Comparison of ENCODE assay signal across 10 cellular contexts in the genomic region with DNA sequence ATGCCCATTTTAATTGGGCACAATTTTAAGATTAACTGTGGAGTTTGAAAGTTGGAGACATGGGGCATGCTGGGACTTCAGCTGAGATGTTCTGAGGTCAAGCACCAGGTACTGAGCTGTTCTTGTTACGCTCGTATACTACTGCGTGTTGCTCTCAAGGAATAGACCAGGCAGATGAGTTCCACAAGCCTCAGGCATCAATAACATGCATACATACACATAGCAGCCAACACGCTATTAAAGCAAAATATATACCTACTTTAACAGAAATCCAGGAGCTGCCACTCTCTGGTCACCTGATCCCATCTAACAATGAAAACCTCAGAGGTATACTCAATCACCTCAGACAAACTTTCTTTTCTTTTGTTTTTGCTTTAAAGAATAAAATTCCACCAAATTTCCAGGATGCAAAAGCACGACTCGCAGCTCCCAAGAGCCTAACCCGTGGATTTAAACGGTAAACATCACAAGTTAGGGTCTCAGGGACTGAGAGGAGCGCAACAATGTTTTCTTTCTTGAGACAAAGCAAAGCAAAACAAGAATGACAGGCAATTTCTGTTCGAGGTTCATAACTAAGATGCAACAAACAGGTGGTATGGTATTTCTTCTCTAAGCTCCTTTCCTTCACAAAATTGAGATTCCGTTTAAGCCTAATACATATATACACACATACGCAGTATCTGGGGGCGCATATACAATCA. TPM values are rescaled to one million over a fixed set of nuclear protein-coding genes. Genes with fewer than 3 reads are reported as not detected.
DNase-seq lines count a peak whose midpoint lies in the region; ATAC-seq and TF ChIP-seq lines count a peak whose summit lies in the region.
"Had no signal": no experiment of that assay in that cellular context is flagged by ENCODE, and none has a peak within 500 bp of the region (broad histone marks: within the 10 kb centered on the region; RNA-seq: fewer than 3 reads in every experiment).

No MANE protein-coding gene starts in this region.

- H3K9me3 ChIP-seq in esophagus squamous epithelium = no peaks in the 10 kb centered on the region
- H3K9me3 ChIP-seq in neural cell (ENCODE audit: low read length) = no peaks in the 10 kb centered on the region
- H3K9me3 ChIP-seq: A549 had no signal

- TF ChIP-seq EP300 in neural cell (conservative IDR thresholded peaks at IDR 0.05; ENCODE audit: poor library complexity, severe bottlenecking) = no peak

- no peak overlapping the region for H3K56ac ChIP-seq in mesendoderm (ENCODE audit: low read length)

- H2BK120ac ChIP-seq in mesendoderm (ENCODE audit: low read depth, low read length) = no peak overlapping the region

- peak overlapping the region; percentile 70 to 87 (median 84) for H3K27ac ChIP-seq in esophagus squamous epithelium
- peak overlapping the region; percentile 99 for H3K27ac ChIP-seq in neural cell (ENCODE audit: low read length)
- H3K27ac ChIP-seq in mesendoderm (ENCODE audit: low read depth, low read length) = no peak overlapping the region
- H3K27ac ChIP-seq: A549 had no signal

- H4K8ac ChIP-seq in mesendoderm (ENCODE audit: low read depth, low read length) = no peak overlapping the region

- no peak for TF ChIP-seq POLR2A in esophagus squamous epithelium (IDR thresholded peaks at IDR 0.05)

- TF ChIP-seq RAD21 in neural cell (conservative IDR thresholded peaks at IDR 0.05) = peak; percentile 47

- no peaks in the 10 kb centered on the region for H3K79me1 ChIP-seq in mesendoderm (ENCODE audit: low read length)

- no peak overlapping the region for H4K5ac ChIP-seq in mesendoderm (ENCODE audit: low read length)

- 32 to 43% methylated on average over 13 of the region's 13 CpGs for WGBS in esophagus squamous epithelium, 2 donors
- WGBS in mesendoderm (ENCODE audit: extremely low coverage, insufficient coverage, low lambda C conversion rate) = no CpG with 5 or more reads among the region's 13 CpGs

- H3K18ac ChIP-seq in mesendoderm (ENCODE audit: low read length) = no peak overlapping the region

- H4K20me1 ChIP-seq in neural cell (ENCODE audit: insufficient read depth) = no peaks in the 10 kb centered on the region

- TF ChIP-seq CTCF in esophagus squamous epithelium (IDR thresholded peaks at IDR 0.05) = no peak
- no peak for TF ChIP-seq CTCF in neural cell (IDR thresholded peaks at IDR 0.05; ENCODE audit: poor library complexity, severe bottlenecking)

- H3K23ac ChIP-seq in mesendoderm (ENCODE audit: low read length) = no peak overlapping the region

- no peaks in the 10 kb centered on the region for H3K9me2 ChIP-seq in neural cell (ENCODE audit: insufficient read depth, low read length)

- H3K4me1 ChIP-seq in esophagus squamous epithelium (peaks cover 2 to 40% (median 4%) of the 10 kb centered on the region in 3 donors), mesendoderm (ENCODE audit: control insufficient read depth, low read depth, low read length) (no peaks in the 10 kb centered on the region)

- H2BK15ac ChIP-seq in mesendoderm (replicated peaks; ENCODE audit: low read depth) = no peak overlapping the region

- H3K9ac ChIP-seq in neural cell (ENCODE audit: low read length) (peak overlapping the region; percentile 93), mesendoderm (ENCODE audit: low read length) (no peak overlapping the region)

- H3K27me3 ChIP-seq in esophagus squamous epithelium (peaks cover 0 to 46% (median 0%) of the 10 kb centered on the region in 4 donors), neural cell (ENCODE audit: insufficient read depth, low read depth, low read length) (no peaks in the 10 kb centered on the region), mesendoderm (ENCODE audit: insufficient read depth, low read length, poor library complexity) (peaks cover 6% of the 10 kb centered on the region)

- DNase-seq in Right ventricle myocardium inferior (ENCODE audit: missing footprints) (no peak), cardiac septum (ENCODE audit: low spot score) (no peak), esophagus squamous epithelium (lab: John Stamatoyannopoulos, UW) (no peak), NCI-H510A treated with DMSO at 0.1 percent for 48 hours (lab: John Stamatoyannopoulos, UW) (no peak), NCI-H1048 (lab: John Stamatoyannopoulos, UW) (no peak), NOMO-1 (lab: John Stamatoyannopoulos, UW; ENCODE audit: unreplicated experiment in 2 of 2) (no peak), mesendoderm (no peak)
- DNase-seq: NCI-H774 had no signal

- no peak overlapping the region for H2AK5ac ChIP-seq in mesendoderm (ENCODE audit: low read length)

- intact Hi-C loops in Right ventricle myocardium inferior (cut with DNase I) = loop anchor here (1.0 to 10.0 kb wide), 4 partner anchors 103 to 443 kb away; no protein-coding TSS in a partner anchor
- intact Hi-C loops in cardiac septum (cut with DNase I) = loop anchor here (5.0 to 10.0 kb wide), 5 partner anchors 58 to 405 kb away; no protein-coding TSS in a partner anchor
- intact Hi-C loops in esophagus squamous epithelium (cut with DNase I) = loop anchor here (5.0 kb wide), 1 partner anchor 442 kb away; no protein-coding TSS in a partner anchor

- ATAC-seq in Right ventricle myocardium inferior = peak; percentile 24
- ATAC-seq: A549 had no signal

- H2BK5ac ChIP-seq in mesendoderm (ENCODE audit: low read length) = no peak overlapping the region

- no peak overlapping the region for H2AFZ ChIP-seq in neural cell (ENCODE audit: low read depth, low read length)

- H3K4ac ChIP-seq in mesendoderm (ENCODE audit: low read depth, low read length) = no peak overlapping the region

- H3K4me2 ChIP-seq in neural cell (ENCODE audit: low read length) = peak overlapping the region; percentile 47
- H3K4me2 ChIP-seq in mesendoderm (ENCODE audit: low read length) = no peak overlapping the region
- H3K4me2 ChIP-seq: A549 had no signal

- H3K79me2 ChIP-seq in neural cell (replicated peaks; ENCODE audit: insufficient read depth, low read length) = peaks cover 70% of the 10 kb centered on the region
- H3K79me2 ChIP-seq in mesendoderm (ENCODE audit: control insufficient read depth, insufficient read depth, low read length) = no peaks in the 10 kb centered on the region

- H3K4me3 ChIP-seq in esophagus squamous epithelium (peak overlapping the region; percentile 32 to 69 (median 52)), neural cell (ENCODE audit: low read length) (peak overlapping the region; percentile 71), mesendoderm (ENCODE audit: low read length) (no peak overlapping the region)
- H3K4me3 ChIP-seq: A549 had no signal

- H3K36me3 ChIP-seq in esophagus squamous epithelium (no peaks in the 10 kb centered on the region), neural cell (ENCODE audit: insufficient read depth, low read length) (no peaks in the 10 kb centered on the region), mesendoderm (ENCODE audit: control insufficient read depth, insufficient read depth, low read length) (no peaks in the 10 kb centered on the region)

- H3F3A ChIP-seq in neural cell (ENCODE audit: insufficient read depth, low read length, poor library complexity, severe bottlenecking) = peaks cover 8% of the 10 kb centered on the region

TF ChIP-seq in neural cell, 6 proteins besides CTCF, POLR2A, EP300 and RAD21:
- TF ChIP-seq TAF1 (IDR thresholded peaks at IDR 0.05; ENCODE audit: low read depth) (no peak), SMC3 (conservative IDR thresholded peaks at IDR 0.05; ENCODE audit: poor library complexity) (peak; percentile 33), POLR2AphosphoS5 (IDR thresholded peaks at IDR 0.05) (peak; percentile 72)
- TF ChIP-seq, protein P1, sequence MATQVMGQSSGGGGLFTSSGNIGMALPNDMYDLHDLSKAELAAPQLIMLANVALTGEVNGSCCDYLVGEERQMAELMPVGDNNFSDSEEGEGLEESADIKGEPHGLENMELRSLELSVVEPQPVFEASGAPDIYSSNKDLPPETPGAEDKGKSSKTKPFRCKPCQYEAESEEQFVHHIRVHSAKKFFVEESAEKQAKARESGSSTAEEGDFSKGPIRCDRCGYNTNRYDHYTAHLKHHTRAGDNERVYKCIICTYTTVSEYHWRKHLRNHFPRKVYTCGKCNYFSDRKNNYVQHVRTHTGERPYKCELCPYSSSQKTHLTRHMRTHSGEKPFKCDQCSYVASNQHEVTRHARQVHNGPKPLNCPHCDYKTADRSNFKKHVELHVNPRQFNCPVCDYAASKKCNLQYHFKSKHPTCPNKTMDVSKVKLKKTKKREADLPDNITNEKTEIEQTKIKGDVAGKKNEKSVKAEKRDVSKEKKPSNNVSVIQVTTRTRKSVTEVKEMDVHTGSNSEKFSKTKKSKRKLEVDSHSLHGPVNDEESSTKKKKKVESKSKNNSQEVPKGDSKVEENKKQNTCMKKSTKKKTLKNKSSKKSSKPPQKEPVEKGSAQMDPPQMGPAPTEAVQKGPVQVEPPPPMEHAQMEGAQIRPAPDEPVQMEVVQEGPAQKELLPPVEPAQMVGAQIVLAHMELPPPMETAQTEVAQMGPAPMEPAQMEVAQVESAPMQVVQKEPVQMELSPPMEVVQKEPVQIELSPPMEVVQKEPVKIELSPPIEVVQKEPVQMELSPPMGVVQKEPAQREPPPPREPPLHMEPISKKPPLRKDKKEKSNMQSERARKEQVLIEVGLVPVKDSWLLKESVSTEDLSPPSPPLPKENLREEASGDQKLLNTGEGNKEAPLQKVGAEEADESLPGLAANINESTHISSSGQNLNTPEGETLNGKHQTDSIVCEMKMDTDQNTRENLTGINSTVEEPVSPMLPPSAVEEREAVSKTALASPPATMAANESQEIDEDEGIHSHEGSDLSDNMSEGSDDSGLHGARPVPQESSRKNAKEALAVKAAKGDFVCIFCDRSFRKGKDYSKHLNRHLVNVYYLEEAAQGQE (IDR thresholded peaks at IDR 0.05; ENCODE audit: borderline replicate concordance) = peak; percentile 60

RNA-seq across cellular contexts. Expression of a gene that starts 16.5 kb away (rescaled TPM):
- total RNA-seq in Right ventricle myocardium inferior (not detected), cardiac septum (0.57 TPM), esophagus squamous epithelium (not detected)
- polyA plus RNA-seq in neural cell = not detected in 2 replicates
- polyA minus RNA-seq in neural cell = not detected in 2 replicates
- not detected for polyA plus RNA-seq in mesendoderm (2013, experiment 1 of 2)
- polyA plus RNA-seq in mesendoderm (2013, experiment 2 of 2) = not detected
